Comparison of ENCODE assay signal across 1 cellular context in genomic region chr3:50254577-50255250, GRCh38.
TF ChIP-seq lines count a peak whose summit lies in the region.

No MANE protein-coding gene starts in this region.

TF ChIP-seq in endothelial cell of umbilical vein, 7 proteins besides CTCF, POLR2A, EP300 and RAD21:
- TF ChIP-seq, protein P1, sequence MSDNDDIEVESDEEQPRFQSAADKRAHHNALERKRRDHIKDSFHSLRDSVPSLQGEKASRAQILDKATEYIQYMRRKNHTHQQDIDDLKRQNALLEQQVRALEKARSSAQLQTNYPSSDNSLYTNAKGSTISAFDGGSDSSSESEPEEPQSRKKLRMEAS (IDR thresholded peaks at IDR 0.05; ENCODE audit: insufficient read depth, insufficient read length) = peak; percentile 66
- peak; percentile 68 for TF ChIP-seq FOS (IDR thresholded peaks at IDR 0.05; ENCODE audit: borderline replicate concordance, insufficient read depth, low read length)
- TF ChIP-seq MYC (IDR thresholded peaks at IDR 0.05; ENCODE audit: low read depth, low read length) = peak; percentile 82
- TF ChIP-seq JUN (IDR thresholded peaks at IDR 0.05; ENCODE audit: borderline replicate concordance, insufficient read depth, insufficient read length, low read depth) = peak; percentile 87
- no peak for TF ChIP-seq EZH2 (IDR thresholded peaks at IDR 0.05; ENCODE audit: borderline replicate concordance, low read depth, low read length, severe bottlenecking)
- TF ChIP-seq POLR2AphosphoS5 (IDR thresholded peaks at IDR 0.05; ENCODE audit: insufficient read depth, low read depth, low read length) = peak; percentile 83
